ENCODE assay signal across 22 cellular contexts in genomic region chr2:167140330-167140729, GRCh38.
DNase-seq lines count a peak whose midpoint lies in the region; ATAC-seq, FAIRE-seq and TF ChIP-seq lines count a peak whose summit lies in the region.
"Had no signal": no experiment of that assay in that cellular context is flagged by ENCODE, and none has a peak within 500 bp of the region (broad histone marks: within the 10 kb centered on the region; RNA-seq: fewer than 3 reads in every experiment).

No MANE protein-coding gene starts in this region.

- no peak for DNase-seq in heart left ventricle
- DNase-seq in right atrium auricular region (ENCODE audit: low spot score), result no peak
- DNase-seq in astrocyte (ENCODE audit: low read depth), result no peak
- DNase-seq in mesenchymal stem cell, result no peak
- DNase-seq in GM10248 (ENCODE audit: extremely low spot score), result no peak
- no peak for DNase-seq in caudate nucleus (lab: John Stamatoyannopoulos, UW)
- DNase-seq: activated CD4-positive, alpha-beta memory T cell treated with anti-CD3 and anti-CD28 coated beads, Interleukin-2, amount 10 ng/mL, durations not matched to agents 7 days and 5 days; activated CD4-positive, alpha-beta T cell treated with anti-CD3 and anti-CD28 coated beads for 1 hour; activated CD8-positive, alpha-beta memory T cell treated with anti-CD3 and anti-CD28 coated beads, Interleukin-2, amount 50 U/mL, for 48 hours; activated naive CD4-positive, alpha-beta T cell treated with anti-CD3 and anti-CD28 coated beads, Interleukin-2, amount 50 U/mL, for 16 hours; amygdala; CD8-positive, alpha-beta T cell; DMS 273 treated with DMSO at 0.1 percent for 48 hours; Kasumi-1; NCI-H510A treated with DMSO at 0.1 percent for 48 hours; spleen had no signal

- ATAC-seq in heart left ventricle (peak in 3 of 4 donors; percentile 30 to 58 (median 56)), GM19463 (IDR thresholded peaks at IDR 0.05; ENCODE audit: unreplicated experiment) (no peak)
- ATAC-seq: activated T-helper 17 cell treated with anti-CD3 and anti-CD28 coated beads, Interleukin-2, amount 50 U/mL, for 72 hours; CD8-positive, alpha-beta T cell; HepG2 had no signal

- H3K4me2 ChIP-seq in astrocyte (ENCODE audit: low read length) (peak overlapping the region; percentile 57), mesenchymal stem cell (ENCODE audit: low read length, poor library complexity, severe bottlenecking) (no peak overlapping the region), skeletal muscle satellite cell (ENCODE audit: low read length) (peak overlapping the region; percentile 28)

- no peaks in the 10 kb centered on the region for H3K36me3 ChIP-seq in heart left ventricle
- H3K36me3 ChIP-seq in right atrium auricular region, result no peaks in the 10 kb centered on the region
- no peaks in the 10 kb centered on the region for H3K36me3 ChIP-seq in astrocyte (ENCODE audit: insufficient read depth, low read length)
- no peaks in the 10 kb centered on the region for H3K36me3 ChIP-seq in mesenchymal stem cell (ENCODE audit: control insufficient read depth in 1 of 2, insufficient read depth in 2 of 2, low read depth in 1 of 2, low read length in 2 of 2)
- H3K36me3 ChIP-seq in skeletal muscle satellite cell (ENCODE audit: insufficient read depth, low read length), result no peaks in the 10 kb centered on the region
- H3K36me3 ChIP-seq: spleen had no signal

- no peaks in the 10 kb centered on the region for H3K79me1 ChIP-seq in mesenchymal stem cell (replicated peaks; ENCODE audit: low read length, poor library complexity, severe bottlenecking)

- no peak overlapping the region for H3K4me3 Mint-ChIP-seq in astrocyte (ENCODE audit: unreplicated experiment)
- H3K4me3 Mint-ChIP-seq: activated CD4-positive, alpha-beta memory T cell treated with anti-CD3 and anti-CD28 coated beads, Interleukin-2, amount 10 ng/mL, durations not matched to agents 7 days and 5 days; activated T-helper 17 cell treated with anti-CD3 and anti-CD28 coated beads, Interleukin-2, amount 50 U/mL, for 72 hours; CD8-positive, alpha-beta T cell; central memory CD8-positive, alpha-beta T cell had no signal

- peak overlapping the region; percentile 97 for H2BK5ac ChIP-seq in mesenchymal stem cell (ENCODE audit: low read depth, low read length, poor library complexity, severe bottlenecking)

- H3K27me3 ChIP-seq in heart left ventricle, result no peaks in the 10 kb centered on the region
- H3K27me3 ChIP-seq in right atrium auricular region, result no peaks in the 10 kb centered on the region
- no peaks in the 10 kb centered on the region for H3K27me3 ChIP-seq in astrocyte (ENCODE audit: insufficient read depth, low read length)
- no peaks in the 10 kb centered on the region for H3K27me3 ChIP-seq in mesenchymal stem cell (ENCODE audit: control insufficient read depth in 1 of 2, insufficient read depth in 1 of 2, low read length in 2 of 2)
- H3K27me3 ChIP-seq in skeletal muscle satellite cell (ENCODE audit: control insufficient read depth, insufficient read depth, low read length), result no peaks in the 10 kb centered on the region
- H3K27me3 ChIP-seq: spleen had no signal

- FAIRE-seq in astrocyte (lab: Jason Lieb, UNC), result no peak
- FAIRE-seq: GM12892, HepG2 had no signal

- POLR2A ChIA-PET in GM10248 (lab: Yijun Ruan, JAX), result no interaction called here

- peak overlapping the region; percentile 85 for H2BK120ac ChIP-seq in mesenchymal stem cell (ENCODE audit: low read depth, low read length)

- CTCF ChIA-PET in GM10248 (lab: Yijun Ruan, JAX), result interaction anchor here (1.6 kb wide), 1 partner anchor 9 kb away, joined by 3 read pairs; no protein-coding TSS in a partner anchor

- no peak for TF ChIP-seq POLR2A in heart left ventricle (IDR thresholded peaks at IDR 0.05)

- no peak overlapping the region for H3K4ac ChIP-seq in mesenchymal stem cell (ENCODE audit: low read depth in 1 of 2, low read length in 2 of 2)

- H3K27ac Mint-ChIP-seq in astrocyte (ENCODE audit: unreplicated experiment), result peak overlapping the region; percentile 95
- H3K27ac Mint-ChIP-seq: activated CD4-positive, alpha-beta memory T cell treated with anti-CD3 and anti-CD28 coated beads, Interleukin-2, amount 10 ng/mL, durations not matched to agents 7 days and 5 days; activated T-helper 17 cell treated with anti-CD3 and anti-CD28 coated beads, Interleukin-2, amount 50 U/mL, for 72 hours; CD8-positive, alpha-beta T cell had no signal

- 62 to 70% (median 63%) methylated on average over 6 of the region's 6 CpGs for WGBS in heart left ventricle, 4 donors
- 76% methylated on average over 4 of the region's 6 CpGs for WGBS in mesenchymal stem cell

- H3K4me3 ChIP-seq in heart left ventricle (peak overlapping the region in 2 of 12 donors; percentile 8 to 11), right atrium auricular region (no peak overlapping the region), astrocyte (ENCODE audit: insufficient read depth, low read depth, low read length) (no peak overlapping the region), mesenchymal stem cell (ENCODE audit: insufficient read depth in 1 of 2, low read depth in 1 of 2, low read length in 2 of 2) (no peak overlapping the region), skeletal muscle satellite cell (ENCODE audit: low read length) (no peak overlapping the region)
- H3K4me3 ChIP-seq: spleen had no signal

- H3K23ac ChIP-seq in mesenchymal stem cell (ENCODE audit: low read length in 2 of 2), result no peak overlapping the region

- H3K9me3 Mint-ChIP-seq in astrocyte (ENCODE audit: unreplicated experiment), result no peaks in the 10 kb centered on the region
- H3K9me3 Mint-ChIP-seq: activated CD4-positive, alpha-beta memory T cell treated with anti-CD3 and anti-CD28 coated beads, Interleukin-2, amount 10 ng/mL, durations not matched to agents 7 days and 5 days; CD8-positive, alpha-beta T cell had no signal

- H3K27me3 Mint-ChIP-seq in astrocyte (ENCODE audit: low read depth, unreplicated experiment), result no peaks in the 10 kb centered on the region
- H3K27me3 Mint-ChIP-seq: activated CD4-positive, alpha-beta memory T cell treated with anti-CD3 and anti-CD28 coated beads, Interleukin-2, amount 10 ng/mL, durations not matched to agents 7 days and 5 days; activated T-helper 17 cell treated with anti-CD3 and anti-CD28 coated beads, Interleukin-2, amount 50 U/mL, for 72 hours; central memory CD8-positive, alpha-beta T cell had no signal

- H3K4me1 Mint-ChIP-seq in astrocyte (ENCODE audit: low read depth, unreplicated experiment), result peaks cover 27% of the 10 kb centered on the region
- H3K4me1 Mint-ChIP-seq: activated CD4-positive, alpha-beta memory T cell treated with anti-CD3 and anti-CD28 coated beads, Interleukin-2, amount 10 ng/mL, durations not matched to agents 7 days and 5 days; activated T-helper 17 cell treated with anti-CD3 and anti-CD28 coated beads, Interleukin-2, amount 50 U/mL, for 72 hours; central memory CD8-positive, alpha-beta T cell had no signal

- no peak overlapping the region for H4K8ac ChIP-seq in mesenchymal stem cell (ENCODE audit: low read length)

- H2AFZ ChIP-seq in astrocyte (ENCODE audit: low read depth, low read length) (no peak overlapping the region), mesenchymal stem cell (ENCODE audit: low read depth, low read length) (no peak overlapping the region)

- no peak overlapping the region for H2BK12ac ChIP-seq in mesenchymal stem cell (ENCODE audit: low read length in 2 of 2)

- peak overlapping the region in 10 of 12 donors; percentile 29 to 80 (median 70) for H3K27ac ChIP-seq in heart left ventricle
- H3K27ac ChIP-seq in right atrium auricular region, result no peak overlapping the region
- peak overlapping the region; percentile 73 for H3K27ac ChIP-seq in astrocyte (ENCODE audit: low read depth, low read length)
- H3K27ac ChIP-seq in mesenchymal stem cell (ENCODE audit: low read length, poor library complexity, severe bottlenecking), result peak overlapping the region; percentile 75
- H3K27ac ChIP-seq in caudate nucleus (ENCODE audit: low read depth, low read length), result no peak overlapping the region
- H3K27ac ChIP-seq: spleen had no signal

- H3K79me2 ChIP-seq in astrocyte (ENCODE audit: insufficient read depth, low read length), result no peaks in the 10 kb centered on the region

- intact Hi-C loops in heart left ventricle (cut with DNase I), result loop anchor here in 5 of 10 donors (5.0 kb wide), 1 partner anchor 47 kb away; no protein-coding TSS in a partner anchor

- H3K9me3 ChIP-seq in heart left ventricle (no peaks in the 10 kb centered on the region), right atrium auricular region (no peaks in the 10 kb centered on the region), astrocyte (ENCODE audit: insufficient read depth, low read depth, low read length) (no peaks in the 10 kb centered on the region), mesenchymal stem cell (ENCODE audit: control insufficient read depth, low read length) (no peaks in the 10 kb centered on the region), skeletal muscle satellite cell (replicated peaks; ENCODE audit: low read length) (no peaks in the 10 kb centered on the region)
- H3K9me3 ChIP-seq: spleen had no signal

- no peak overlapping the region for H2BK15ac ChIP-seq in mesenchymal stem cell (ENCODE audit: low read depth, poor library complexity, severe bottlenecking)

- H2AK5ac ChIP-seq in mesenchymal stem cell (ENCODE audit: low read length, severe bottlenecking), result peak overlapping the region; percentile 99

- H4K20me1 ChIP-seq in astrocyte (ENCODE audit: insufficient read depth, low read length), result no peaks in the 10 kb centered on the region

- H3K9ac ChIP-seq in astrocyte (ENCODE audit: low read length) (peak overlapping the region; percentile 54), mesenchymal stem cell (ENCODE audit: low read length) (no peak overlapping the region), skeletal muscle satellite cell (ENCODE audit: low read depth, low read length) (no peak overlapping the region)

- H3K4me1 ChIP-seq in heart left ventricle, result peaks cover 0 to 18% (median 3%) of the 10 kb centered on the region in 12 donors
- peaks cover 0 to 7% of the 10 kb centered on the region in 2 donors for H3K4me1 ChIP-seq in right atrium auricular region
- peaks cover 15% of the 10 kb centered on the region for H3K4me1 ChIP-seq in astrocyte (ENCODE audit: insufficient read depth, low read length)
- peaks cover 5% of the 10 kb centered on the region for H3K4me1 ChIP-seq in mesenchymal stem cell (ENCODE audit: control insufficient read depth, insufficient read depth, low read depth, low read length)
- peaks cover 54% of the 10 kb centered on the region for H3K4me1 ChIP-seq in skeletal muscle satellite cell (ENCODE audit: control insufficient read depth, insufficient read depth, low read length)
- H3K4me1 ChIP-seq: spleen had no signal

- H4K91ac ChIP-seq in mesenchymal stem cell (ENCODE audit: low read length), result no peak overlapping the region

- H3K14ac ChIP-seq in mesenchymal stem cell (ENCODE audit: low read length in 2 of 2), result no peak overlapping the region

- H3K18ac ChIP-seq in mesenchymal stem cell (ENCODE audit: low read depth in 1 of 2, low read length in 2 of 2), result peak overlapping the region in 1 of 2 experiments; percentile 21

- no peaks in the 10 kb centered on the region for H3K36me3 Mint-ChIP-seq in astrocyte (ENCODE audit: low read depth, unreplicated experiment)
- H3K36me3 Mint-ChIP-seq: CD8-positive, alpha-beta T cell had no signal

- TF ChIP-seq CTCF in heart left ventricle (IDR thresholded peaks at IDR 0.05) (no peak), right atrium auricular region (IDR thresholded peaks at IDR 0.05) (no peak), astrocyte (IDR thresholded peaks at IDR 0.05; ENCODE audit: insufficient read depth, low read depth, low read length) (no peak), GM10248 (IDR thresholded peaks at IDR 0.05; ENCODE audit: control extremely low read depth, extremely low read depth, low read depth, missing control alignments) (no peak)

Comparison
In these comparisons a context has a peak if more than half of its experiments do, and no peak if none do; other contexts are left out.
1. H3K27ac ChIP-seq: peak in heart left ventricle (10 of 12), astrocyte (single experiment) and mesenchymal stem cell (single experiment); none in right atrium auricular region (0 of 2) and caudate nucleus (single experiment).